9 cellular contexts compared by ENCODE assay signal in genomic region chr19:42191855-42192254, GRCh38. TPM values are rescaled to one million over a fixed set of nuclear protein-coding genes. Genes with fewer than 3 reads are reported as not detected.
A peak's percentile ranks its signal among the peaks of the same experiment; 100 is the strongest.
DNase-seq lines count a peak whose midpoint lies in the region; ATAC-seq and TF ChIP-seq lines count a peak whose summit lies in the region.
"Had no signal": no experiment of that assay in that cellular context is flagged by ENCODE, and none has a peak within 500 bp of the region (broad histone marks: within the 10 kb centered on the region; RNA-seq: fewer than 3 reads in every experiment).

No MANE protein-coding gene starts in this region.

- intact Hi-C loops in HCT116 (cut with micrococcal nuclease), result no loop called here

- peak; percentile 51 for DNase-seq in AG10803 (ENCODE audit: low read depth)
- peak; percentile 80 for DNase-seq in HCT116 (ENCODE audit: low read depth, low spot score)
- peak; percentile 31 to 36 for DNase-seq in SHP77 (lab: John Stamatoyannopoulos, UW)
- DNase-seq in glomerular visceral epithelial cell (ENCODE audit: extremely low spot score), result peak; percentile 88
- DNase-seq in anterior cingulate cortex (lab: John Stamatoyannopoulos, UW), result no peak
- no peak for DNase-seq in SKM-1 treated with dmso at 0.1 percent for 144 hours (lab: John Stamatoyannopoulos, UW; ENCODE audit: unreplicated experiment)
- DNase-seq in NCI-H82 treated with DMSO at 0.1 percent for 48 hours (lab: John Stamatoyannopoulos, UW; ENCODE audit: unreplicated experiment), result no peak
- DNase-seq: psoas muscle had no signal

- no peak for TF ChIP-seq POLR2A in HCT116 (IDR thresholded peaks at IDR 0.05; ENCODE audit: borderline replicate concordance, extremely low read depth, insufficient read depth, insufficient read length)

- H3K9ac ChIP-seq in HCT116 (ENCODE audit: low read length), result peak overlapping the region; percentile 11; the same call in 1 of the 2 replicates

- CTCF ChIA-PET in HCT116 (lab: Charles Lee), result interaction anchor here (0.8 kb wide), 1 partner anchor 15 kb away, joined by 3 read pairs; no protein-coding TSS in a partner anchor

- H3K27ac ChIP-seq in HCT116 (ENCODE audit: low read depth, low read length), result no peak overlapping the region
- H3K27ac ChIP-seq: psoas muscle had no signal

- TF ChIP-seq CTCF in AG10803 (conservative IDR thresholded peaks at IDR 0.05; ENCODE audit: low read length), result no peak
- no peak for TF ChIP-seq CTCF in HCT116 (IDR thresholded peaks at IDR 0.05 in 2 of 3, conservative IDR thresholded peaks at IDR 0.05 in 1 of 3; ENCODE audit: borderline replicate concordance in 1 of 3, insufficient read depth in 1 of 3, low read depth in 2 of 3, low read length in 2 of 3)

- H3K4me3 ChIP-seq in AG10803 (ENCODE audit: low read length) (no peak overlapping the region), HCT116 (replicated peaks in 1 of 2; ENCODE audit: low read depth in 1 of 2, low read length in 2 of 2) (no peak overlapping the region)
- H3K4me3 ChIP-seq: psoas muscle had no signal

- H3K9me3 ChIP-seq in HCT116 (ENCODE audit: control insufficient read depth in 1 of 2, insufficient read depth in 1 of 2, low read depth in 1 of 2, low read length in 2 of 2), result no peaks in the 10 kb centered on the region; a peak in 1 of 4 replicates

- H3K4me1 ChIP-seq in HCT116 (ENCODE audit: control insufficient read depth in 1 of 2, insufficient read depth in 2 of 2, low read length in 2 of 2), result peaks cover 12 to 30% of the 10 kb centered on the region in 2 experiments
- H3K4me1 ChIP-seq: psoas muscle had no signal

- ATAC-seq in HCT116 (peak; percentile 77), HG02571 (IDR thresholded peaks at IDR 0.05; ENCODE audit: unreplicated experiment) (no peak)
- ATAC-seq: psoas muscle had no signal

- no peaks in the 10 kb centered on the region for H3K27me3 ChIP-seq in HCT116 (ENCODE audit: insufficient read depth, low read length)

- no peaks in the 10 kb centered on the region for H3K9me2 ChIP-seq in HCT116 (ENCODE audit: insufficient read depth)

- no peak overlapping the region for H2AFZ ChIP-seq in HCT116 (ENCODE audit: low read depth, low read length, poor library complexity, severe bottlenecking)

- 0 out of 4 replicates have a peak, but pooled peaks cover 0 to 5% of the 10 kb centered on the region in 2 experiments for H3K36me3 ChIP-seq in HCT116 (ENCODE audit: control insufficient read depth in 1 of 2, insufficient read depth in 2 of 2, low read length in 2 of 2)

- H4K20me1 ChIP-seq in HCT116 (ENCODE audit: insufficient read depth), result no peaks in the 10 kb centered on the region

- RAD21 ChIA-PET in HCT116 (lab: Charles Lee; ENCODE audit: low non-redundant PET in 1 of 2, low total read pairs in 2 of 2, uncharacterized antibody in 2 of 2, unreplicated experiment in 2 of 2), result no interaction called here

- H3K79me2 ChIP-seq in HCT116 (ENCODE audit: insufficient read depth, low read length), result no peaks in the 10 kb centered on the region

- TF ChIP-seq RAD21 in HCT116 (IDR thresholded peaks at IDR 0.05; ENCODE audit: low read depth), result no peak; the same call in 1 of the 2 replicates

- POLR2A ChIA-PET in HCT116 (lab: Charles Lee), result no interaction called here

- H3K4me2 ChIP-seq in HCT116 (ENCODE audit: low read length), result peak overlapping the region; percentile 54

- no TSS peak for BruUV-seq in HCT116 (replicated peaks; lab: Mats Ljungman, UMichigan)

TF ChIP-seq in HCT116, 20 proteins besides CTCF, POLR2A, EP300 and RAD21:
- TF ChIP-seq MAX (IDR thresholded peaks at IDR 0.05) (peak; percentile 78), EZH2phosphoT487 (IDR thresholded peaks at IDR 0.05; ENCODE audit: borderline replicate concordance) (no peak), SP1 (IDR thresholded peaks at IDR 0.05; ENCODE audit: low read depth) (peak; percentile 78), CEBPB (IDR thresholded peaks at IDR 0.05; ENCODE audit: low read depth) (no peak), FOSL1 (IDR thresholded peaks at IDR 0.05; ENCODE audit: low read depth) (peak; percentile 76), POLR2AphosphoS5 (IDR thresholded peaks at IDR 0.05; ENCODE audit: low read depth, low read length) (0 out of 2 replicates have a peak, but pooled peaks have one; percentile 27), JUND (IDR thresholded peaks at IDR 0.05) (peak; percentile 64), CBX3 (IDR thresholded peaks at IDR 0.05; ENCODE audit: low read depth) (peak; percentile 72; the same call in 1 of the 2 replicates)

RNA-seq across cellular contexts. Expression of gene DEDD2, which starts 25.6 kb away (rescaled TPM):
- total RNA-seq in HCT116 (2021; ENCODE audit: unreplicated experiment), result 32.7 TPM
- 32.8 and 41.3 TPM in 2 replicates for polyA plus RNA-seq in HCT116 (2012)

RNA-seq across cellular contexts. Expression of gene ZNF526, which starts 28.3 kb away (rescaled TPM):
- total RNA-seq in HCT116 (2021; ENCODE audit: unreplicated experiment), result 13.1 TPM
- polyA plus RNA-seq in HCT116 (2012), result 7.1 TPM in 2 replicates

RNA-seq across cellular contexts. Expression of gene GSK3A, which starts 50.5 kb away (rescaled TPM):
- total RNA-seq in HCT116 (2021; ENCODE audit: unreplicated experiment), result 57.2 TPM
- 58.8 and 65.6 TPM in 2 replicates for polyA plus RNA-seq in HCT116 (2012)

RNA-seq across cellular contexts. Expression of gene POU2F2, which starts 59.6 kb away (rescaled TPM):
- 0.89 TPM for total RNA-seq in HCT116 (2021; ENCODE audit: unreplicated experiment)
- polyA plus RNA-seq in HCT116 (2012), result 0.44 and 0.56 TPM in 2 replicates

Comparison
In these comparisons a context has a peak if more than half of its experiments do, and no peak if none do; other contexts are left out.
1. DNase-seq: peak in AG10803 (single experiment), HCT116 (single experiment), SHP77 (2 of 2) and glomerular visceral epithelial cell (single experiment); none in anterior cingulate cortex (0 of 58), SKM-1 treated with dmso at 0.1 percent for 144 hours (single experiment) and NCI-H82 treated with DMSO at 0.1 percent for 48 hours (single experiment).